In genomic region chr1:153233448-153233847, GRCh38 we compare ENCODE assay signal across 24 cellular contexts. TPM values are rescaled to one million over a fixed set of nuclear protein-coding genes. Genes with fewer than 3 reads are reported as not detected.
"Had no signal": no experiment of that assay in that cellular context is flagged by ENCODE, and none has a peak within 500 bp of the region (broad histone marks: within the 10 kb centered on the region; RNA-seq: fewer than 3 reads in every experiment).

No MANE protein-coding gene starts in this region.

- ATAC-seq: gastroesophageal sphincter; stimulated activated naive CD8-positive, alpha-beta T cell treated with anti-CD3 and anti-CD28 coated beads, Interleukin-15, amount 100 ng/mL, for 72 hours had no signal

- H3K27me3 ChIP-seq: breast epithelium, gastroesophageal sphincter, right atrium auricular region, suprapubic skin, uterus had no signal

- H3K36me3 ChIP-seq: breast epithelium, gastroesophageal sphincter, heart left ventricle, left ventricle myocardium inferior, prostate gland, right atrium auricular region, suprapubic skin, transverse colon, uterus had no signal

- H3K9me3 ChIP-seq: breast epithelium, gastroesophageal sphincter, heart left ventricle, left ventricle myocardium inferior, prostate gland, right atrium auricular region, suprapubic skin, transverse colon, uterus had no signal

- H3K4me3 ChIP-seq: breast epithelium, gastroesophageal sphincter, heart left ventricle, left ventricle myocardium inferior, prostate gland, right atrium auricular region, suprapubic skin, transverse colon, uterus had no signal

- H3K27ac ChIP-seq: breast epithelium, gastroesophageal sphincter, heart left ventricle, left ventricle myocardium inferior, prostate gland, right atrium auricular region, suprapubic skin, transverse colon, uterus had no signal

- DNase-seq: activated CD4-positive, alpha-beta T cell treated with anti-CD3 and anti-CD28 coated beads, Interleukin-2, amount 50 U/mL, for 48 hours; activated gamma-delta T cell; cerebellar nuclear complex; cortex of kidney; effector CD8-positive, alpha-beta T cell; heart left ventricle; kidney; left ventricle myocardium inferior; naive B cell; stimulated activated naive CD8-positive, alpha-beta T cell treated with anti-CD3 and anti-CD28 coated beads, Interleukin-15, amount 100 ng/mL, for 72 hours; transverse colon; uterus had no signal

- H3K4me1 ChIP-seq: breast epithelium, gastroesophageal sphincter, left ventricle myocardium inferior, prostate gland, right atrium auricular region, suprapubic skin, transverse colon, uterus had no signal

- FAIRE-seq: astrocyte, kidney, TTC549 had no signal

RNA-seq across cellular contexts. Expression of gene PRR9, which starts 16.1 kb away (rescaled TPM):
- total RNA-seq: breast epithelium, esophagus mucosa, gastroesophageal sphincter, kidney, left ventricle myocardium inferior, neural crest cell, osteocyte, prostate gland, skeletal muscle tissue, transverse colon, uterus had no signal
- polyA plus RNA-seq: heart left ventricle had no signal

RNA-seq across cellular contexts. Expression of gene LORICRIN, which starts 26.0 kb away (rescaled TPM):
- total RNA-seq: astrocyte, breast epithelium, esophagus mucosa, gastroesophageal sphincter, heart left ventricle, kidney, left ventricle myocardium inferior, neural crest cell, osteocyte, right atrium auricular region, skeletal muscle tissue, transverse colon, uterus had no signal
- polyA plus RNA-seq: adipose tissue, heart left ventricle had no signal

RNA-seq across cellular contexts. Expression of gene LELP1, which starts 30.2 kb away (rescaled TPM):
- total RNA-seq: astrocyte, breast epithelium, esophagus mucosa, gastroesophageal sphincter, heart left ventricle, kidney, left ventricle myocardium inferior, neural crest cell, osteocyte, right atrium auricular region, skeletal muscle tissue, suprapubic skin, transverse colon, uterus had no signal
- polyA plus RNA-seq: adipose tissue, heart left ventricle had no signal
